Comparison of ENCODE assay signal across 22 cellular contexts in genomic region chr7:110835889-110836288, GRCh38.
"Had no signal": no experiment of that assay in that cellular context is flagged by ENCODE, and none has a peak within 500 bp of the region (broad histone marks: within the 10 kb centered on the region; RNA-seq: fewer than 3 reads in every experiment).

No MANE protein-coding gene starts in this region.

- H3K27ac ChIP-seq: left lung, lower lobe of right lung, ovary, skin epidermis, spleen, tibial nerve, uterus had no signal

- H3K4me3 ChIP-seq: left lung, lower lobe of right lung, mucosa of descending colon, ovary, skin epidermis, spleen, tibial nerve, uterus had no signal

- H3K27me3 Mint-ChIP-seq: naive thymus-derived CD4-positive, alpha-beta T cell; natural killer cell treated with Interleukin-12 subunit alpha and Interleukin-12 subunit beta and Interleukin-15 and Interleukin-18, amount 100 ng/mL, for 72 hours; progenitor cell of endocrine pancreas; stimulated activated naive CD8-positive, alpha-beta T cell treated with anti-CD3 and anti-CD28 coated beads, Interleukin-15, Interleukin-2, amounts not matched to agents 100 ng/mL and 50 ng/mL, for 24 hours; type B pancreatic cell had no signal

- H3K36me3 Mint-ChIP-seq: natural killer cell treated with Interleukin-12 subunit alpha and Interleukin-12 subunit beta and Interleukin-15 and Interleukin-18, amount 100 ng/mL, for 72 hours; stimulated activated effector memory CD8-positive, alpha-beta T cell treated with anti-CD3 and anti-CD28 coated beads, Interleukin-12 subunit alpha, Interleukin-12 subunit beta, amount 100 ng/mL, for 72 hours had no signal

- H3K27me3 ChIP-seq: left lung, spleen, tibial nerve, uterus had no signal

- H3K27ac Mint-ChIP-seq: immature natural killer cell; natural killer cell treated with Interleukin-12 subunit alpha and Interleukin-12 subunit beta and Interleukin-15 and Interleukin-18, amount 100 ng/mL, for 72 hours; progenitor cell of endocrine pancreas; stimulated activated effector memory CD8-positive, alpha-beta T cell treated with anti-CD3 and anti-CD28 coated beads, Interleukin-12 subunit alpha, Interleukin-12 subunit beta, amount 100 ng/mL, for 72 hours; type B pancreatic cell had no signal

- ATAC-seq: left lung; lower lobe of right lung; natural killer cell treated with Interleukin-12 subunit alpha and Interleukin-12 subunit beta and Interleukin-15 and Interleukin-18, amount 100 ng/mL, for 72 hours; right cardiac atrium; sciatic nerve; stimulated activated effector memory CD8-positive, alpha-beta T cell treated with anti-CD3 and anti-CD28 coated beads, Interleukin-12 subunit alpha, Interleukin-12 subunit beta, amount 100 ng/mL, for 72 hours had no signal

- H3K36me3 ChIP-seq: left lung, lower lobe of right lung, ovary, spleen, tibial nerve, uterus had no signal

- H3K4me1 ChIP-seq: left lung, lower lobe of right lung, spleen, uterus had no signal

- H3K9me3 ChIP-seq: left lung, lower lobe of right lung, mucosa of descending colon, ovary, spleen, tibial nerve, uterus had no signal

- DNase-seq: hypothalamus; immature natural killer cell; kidney; left lung; lower lobe of right lung; midbrain; ovary; retina; right cardiac atrium; spleen; stimulated activated CD4-positive, alpha-beta T cell treated with anti-CD3 and anti-CD28 coated beads, Interleukin-4, amount 100 ng/mL, for 24 hours; uterus had no signal

- H3K4me1 Mint-ChIP-seq: immature natural killer cell; stimulated activated effector memory CD8-positive, alpha-beta T cell treated with anti-CD3 and anti-CD28 coated beads, Interleukin-12 subunit alpha, Interleukin-12 subunit beta, amount 100 ng/mL, for 72 hours had no signal

- H3K4me3 Mint-ChIP-seq: immature natural killer cell; natural killer cell treated with Interleukin-12 subunit alpha and Interleukin-12 subunit beta and Interleukin-15 and Interleukin-18, amount 100 ng/mL, for 72 hours; stimulated activated effector memory CD8-positive, alpha-beta T cell treated with anti-CD3 and anti-CD28 coated beads, Interleukin-12 subunit alpha, Interleukin-12 subunit beta, amount 100 ng/mL, for 72 hours; stimulated activated naive CD8-positive, alpha-beta T cell treated with anti-CD3 and anti-CD28 coated beads, Interleukin-15, Interleukin-2, amounts not matched to agents 100 ng/mL and 50 ng/mL, for 24 hours; type B pancreatic cell had no signal
